Comparison of ENCODE assay signal across 15 cellular contexts in genomic region chr1:244369256-244370057, GRCh38.
A peak's percentile ranks its signal among the peaks of the same experiment; 100 is the strongest.
DNase-seq lines count a peak whose midpoint lies in the region; ATAC-seq, FAIRE-seq and TF ChIP-seq lines count a peak whose summit lies in the region.
"Had no signal": no experiment of that assay in that cellular context is flagged by ENCODE, and none has a peak within 500 bp of the region (broad histone marks: within the 10 kb centered on the region; RNA-seq: fewer than 3 reads in every experiment).

No MANE protein-coding gene starts in this region.

- FAIRE-seq in GM12892 (lab: Jason Lieb, UNC) = no peak

- no peak overlapping the region for H3K27ac ChIP-seq in stomach

- intact Hi-C loops in stomach (cut with DNase I; ENCODE audit: low total_unique reads) = no loop called here

- H3K4me1 ChIP-seq in stomach = no peaks in the 10 kb centered on the region

- 62 to 72% (median 71%) methylated on average over 18 of the region's 18 CpGs for WGBS in stomach, 5 donors

- no peaks in the 10 kb centered on the region for H3K9me3 ChIP-seq in stomach

- no peak for TF ChIP-seq POLR2A in stomach (IDR thresholded peaks at IDR 0.05)
- TF ChIP-seq POLR2A in GM12892 (IDR thresholded peaks at IDR 0.05; ENCODE audit: low read depth, low read length) = no peak

- ATAC-seq in esophagus mucosa = peak; percentile 90
- ATAC-seq in activated CD8-positive, alpha-beta memory T cell treated with anti-CD3 and anti-CD28 coated beads, Interleukin-2, amount 10 ng/mL, durations not matched to agents 7 days and 5 days = no peak
- ATAC-seq: activated T-cell treated with anti-CD3 and anti-CD28 coated beads, Interleukin-2, amount 50 U/mL, for 4 hours had no signal

- H3K4me3 Mint-ChIP-seq in activated CD8-positive, alpha-beta memory T cell treated with anti-CD3 and anti-CD28 coated beads, Interleukin-2, amount 10 ng/mL, durations not matched to agents 7 days and 5 days = no peak overlapping the region
- H3K4me3 Mint-ChIP-seq: activated CD4-positive, alpha-beta memory T cell treated with anti-CD3 and anti-CD28 coated beads for 36 hours; activated T-cell treated with anti-CD3 and anti-CD28 coated beads, Interleukin-2, amount 50 U/mL, for 4 hours had no signal

- no peak for TF ChIP-seq CTCF in stomach (IDR thresholded peaks at IDR 0.05)

- peaks cover 14% of the 10 kb centered on the region for H3K4me1 Mint-ChIP-seq in activated CD8-positive, alpha-beta memory T cell treated with anti-CD3 and anti-CD28 coated beads, Interleukin-2, amount 10 ng/mL, durations not matched to agents 7 days and 5 days

- H3K27ac Mint-ChIP-seq in activated CD8-positive, alpha-beta memory T cell treated with anti-CD3 and anti-CD28 coated beads, Interleukin-2, amount 10 ng/mL, durations not matched to agents 7 days and 5 days = no peak overlapping the region
- H3K27ac Mint-ChIP-seq: activated CD4-positive, alpha-beta memory T cell treated with anti-CD3 and anti-CD28 coated beads for 36 hours had no signal

- peaks cover 11% of the 10 kb centered on the region for H3K9me3 Mint-ChIP-seq in activated CD8-positive, alpha-beta memory T cell treated with anti-CD3 and anti-CD28 coated beads, Interleukin-2, amount 10 ng/mL, durations not matched to agents 7 days and 5 days (ENCODE audit: low read depth)

- CTCF ChIA-PET in activated CD8-positive, alpha-beta memory T cell treated with anti-CD3 and anti-CD28 coated beads, Interleukin-2, amount 10 ng/mL, durations not matched to agents 7 days and 5 days (lab: Charles Lee) = no interaction called here

- H3K36me3 ChIP-seq in stomach = no peaks in the 10 kb centered on the region

- no peak for TF ChIP-seq EP300 in stomach (IDR thresholded peaks at IDR 0.05)

- peaks cover 3% of the 10 kb centered on the region for H3K36me3 Mint-ChIP-seq in activated CD8-positive, alpha-beta memory T cell treated with anti-CD3 and anti-CD28 coated beads, Interleukin-2, amount 10 ng/mL, durations not matched to agents 7 days and 5 days
- H3K36me3 Mint-ChIP-seq: activated CD4-positive, alpha-beta memory T cell treated with anti-CD3 and anti-CD28 coated beads for 36 hours had no signal

- H3K4me3 ChIP-seq in stomach = no peak overlapping the region

- H3K27me3 Mint-ChIP-seq in activated CD8-positive, alpha-beta memory T cell treated with anti-CD3 and anti-CD28 coated beads, Interleukin-2, amount 10 ng/mL, durations not matched to agents 7 days and 5 days = no peaks in the 10 kb centered on the region
- H3K27me3 Mint-ChIP-seq: activated CD4-positive, alpha-beta memory T cell treated with anti-CD3 and anti-CD28 coated beads for 36 hours had no signal

- DNase-seq in NCI-H2029 (lab: John Stamatoyannopoulos, UW) (peak; percentile 41), NCI-H2029 treated with DMSO at 0.1 percent for 48 hours (lab: John Stamatoyannopoulos, UW) (no peak), NCI-H526 (lab: John Stamatoyannopoulos, UW) (peak; percentile 91 to 95), stomach (peak; percentile 65), GDM1 (lab: John Stamatoyannopoulos, UW) (no peak), GM12892 (ENCODE audit: insufficient read length) (no peak)
- no peak for DNase-seq in activated CD8-positive, alpha-beta memory T cell treated with anti-CD3 and anti-CD28 coated beads, Interleukin-2, amount 10 ng/mL, durations not matched to agents 7 days and 5 days
- DNase-seq: activated CD4-positive, alpha-beta memory T cell treated with anti-CD3 and anti-CD28 coated beads for 36 hours; activated T-cell treated with anti-CD3 and anti-CD28 coated beads, Interleukin-2, amount 50 U/mL, for 4 hours; Kasumi-1; NCI-H1694 treated with DMSO at 0.1 percent for 48 hours; NCI-H524 treated with DMSO at 0.1 percent for 48 hours; occipital lobe; SW 1271 had no signal

- H3K27me3 ChIP-seq in stomach = no peaks in the 10 kb centered on the region

Comparison
In these comparisons a context has a peak if more than half of its experiments do, and no peak if none do; other contexts are left out.
1. DNase-seq: peak in NCI-H2029 (single experiment), NCI-H526 (2 of 2) and stomach (single experiment); none in NCI-H2029 treated with DMSO at 0.1 percent for 48 hours (single experiment), GDM1 (single experiment), GM12892 (single experiment) and activated CD8-positive, alpha-beta memory T cell treated with anti-CD3 and anti-CD28 coated beads, Interleukin-2, amount 10 ng/mL, durations not matched to agents 7 days and 5 days (single experiment).